ENCODE assay signal across 12 cellular contexts in the genomic region with DNA sequence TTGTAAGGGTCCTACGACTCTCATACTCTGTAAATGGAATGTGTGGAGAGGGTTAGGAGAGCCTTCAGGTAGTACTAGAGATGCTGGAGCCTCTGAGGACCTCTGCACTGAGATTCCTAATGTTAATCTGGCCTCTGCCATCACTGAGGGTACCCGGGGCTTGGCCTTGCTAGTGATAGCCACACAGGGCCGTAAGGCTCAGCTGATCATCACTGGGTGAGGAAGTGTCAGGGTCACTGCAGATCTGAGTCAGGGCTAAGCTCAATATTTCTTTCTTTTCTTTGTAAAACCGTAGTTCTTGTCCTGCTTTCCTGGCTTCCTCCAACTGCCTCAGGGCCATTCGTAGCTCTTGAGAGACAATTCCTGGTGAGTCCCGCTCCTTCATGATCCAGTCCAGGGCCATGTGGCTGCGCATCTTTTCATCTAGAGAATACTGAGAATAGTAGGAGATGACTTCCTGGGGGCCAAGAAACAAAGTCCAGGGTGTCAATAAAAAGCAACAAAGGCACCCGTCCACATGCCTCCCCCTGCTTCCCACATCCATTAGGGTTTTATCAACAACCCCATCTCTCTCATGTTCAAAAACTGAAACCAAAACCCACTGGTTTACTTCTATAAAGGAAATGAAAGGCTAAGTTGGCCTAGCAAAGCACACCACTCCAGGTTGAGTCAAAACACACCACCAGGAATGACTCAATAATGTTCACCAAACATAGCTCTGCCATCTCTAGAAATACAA. TPM values are rescaled to one million over a fixed set of nuclear protein-coding genes. Genes with fewer than 3 reads are reported as not detected.
DNase-seq lines count a peak whose midpoint lies in the region; ATAC-seq lines count a peak whose summit lies in the region.
"Had no signal": no experiment of that assay in that cellular context is flagged by ENCODE, and none has a peak within 500 bp of the region (broad histone marks: within the 10 kb centered on the region; RNA-seq: fewer than 3 reads in every experiment).

No MANE protein-coding gene starts in this region.

- peak overlapping the region; percentile 19 for H3K4me3 Mint-ChIP-seq in activated T-helper 1 cell treated with anti-CD3 and anti-CD28 coated beads, Interleukin-12 subunit alpha, Interleukin-12 subunit beta, Interleukin-2, Interleukin-4 antibody, amounts not matched to agents 30 ng/mL and 10 ng/mL and 1 ng/mL, durations not matched to agents 14 hours and 24 hours and 36 hours
- H3K4me3 Mint-ChIP-seq: endodermal cell had no signal

- intact Hi-C loops in activated T-helper 1 cell treated with anti-CD3 and anti-CD28 coated beads, Interleukin-12 subunit alpha, Interleukin-12 subunit beta, Interleukin-2, Interleukin-4 antibody, amounts not matched to agents 30 ng/mL and 10 ng/mL and 1 ng/mL, durations not matched to agents 14 hours and 24 hours and 36 hours (cut with micrococcal nuclease): loop anchor here (1.0 to 5.0 kb wide), 13 partner anchors 48 to 557 kb away; a partner anchor contains a TSS

- H3K4me1 Mint-ChIP-seq in activated T-helper 1 cell treated with anti-CD3 and anti-CD28 coated beads, Interleukin-12 subunit alpha, Interleukin-12 subunit beta, Interleukin-2, Interleukin-4 antibody, amounts not matched to agents 30 ng/mL and 10 ng/mL and 1 ng/mL, durations not matched to agents 14 hours and 24 hours and 36 hours (ENCODE audit: low read depth): peaks cover 28% of the 10 kb centered on the region

- no peaks in the 10 kb centered on the region for H3K36me3 Mint-ChIP-seq in activated T-helper 1 cell treated with anti-CD3 and anti-CD28 coated beads, Interleukin-12 subunit alpha, Interleukin-12 subunit beta, Interleukin-2, Interleukin-4 antibody, amounts not matched to agents 30 ng/mL and 10 ng/mL and 1 ng/mL, durations not matched to agents 14 hours and 24 hours and 36 hours (ENCODE audit: low read depth)

- DNase-seq in activated T-helper 1 cell treated with anti-CD3 and anti-CD28 coated beads, Interleukin-12 subunit alpha, Interleukin-12 subunit beta, Interleukin-2, Interleukin-4 antibody, amounts not matched to agents 30 ng/mL and 10 ng/mL and 1 ng/mL, durations not matched to agents 14 hours and 24 hours and 36 hours (ENCODE audit: low spot score): peak; percentile 45
- DNase-seq in putamen (ENCODE audit: low spot score) (no peak), hepatic stellate cell (ENCODE audit: low spot score) (no peak), NCI-H526 treated with DMSO at 0.1 percent for 48 hours (lab: John Stamatoyannopoulos, UW) (no peak)
- DNase-seq in activated effector memory CD4-positive, alpha-beta T cell treated with Interleukin-2 at 50 U/mL for 16 hours: no peak
- DNase-seq: DMS79, endodermal cell had no signal

- ATAC-seq in GM18502 (IDR thresholded peaks at IDR 0.05; ENCODE audit: poor library complexity, unreplicated experiment) (peak; percentile 99), GM19467 (IDR thresholded peaks at IDR 0.05; ENCODE audit: unreplicated experiment) (peak; percentile 97), HG03108 (IDR thresholded peaks at IDR 0.05; ENCODE audit: unreplicated experiment) (peak; percentile 96)

- no peaks in the 10 kb centered on the region for H3K9me3 Mint-ChIP-seq in activated T-helper 1 cell treated with anti-CD3 and anti-CD28 coated beads, Interleukin-12 subunit alpha, Interleukin-12 subunit beta, Interleukin-2, Interleukin-4 antibody, amounts not matched to agents 30 ng/mL and 10 ng/mL and 1 ng/mL, durations not matched to agents 14 hours and 24 hours and 36 hours
- H3K9me3 Mint-ChIP-seq: endodermal cell had no signal

- peak overlapping the region; percentile 67 for H3K27ac Mint-ChIP-seq in activated T-helper 1 cell treated with anti-CD3 and anti-CD28 coated beads, Interleukin-12 subunit alpha, Interleukin-12 subunit beta, Interleukin-2, Interleukin-4 antibody, amounts not matched to agents 30 ng/mL and 10 ng/mL and 1 ng/mL, durations not matched to agents 14 hours and 24 hours and 36 hours
- H3K27ac Mint-ChIP-seq: endodermal cell had no signal

- H3K27me3 Mint-ChIP-seq in activated T-helper 1 cell treated with anti-CD3 and anti-CD28 coated beads, Interleukin-12 subunit alpha, Interleukin-12 subunit beta, Interleukin-2, Interleukin-4 antibody, amounts not matched to agents 30 ng/mL and 10 ng/mL and 1 ng/mL, durations not matched to agents 14 hours and 24 hours and 36 hours (ENCODE audit: insufficient read depth): peaks cover 31% of the 10 kb centered on the region

RNA-seq across cellular contexts. Expression of a gene that starts 47.7 kb away (rescaled TPM):
- not detected in 2 replicates for total RNA-seq in activated T-helper 1 cell treated with anti-CD3 and anti-CD28 coated beads, Interleukin-12 subunit alpha, Interleukin-12 subunit beta, Interleukin-2, Interleukin-4 antibody, amounts not matched to agents 30 ng/mL and 10 ng/mL and 1 ng/mL, durations not matched to agents 14 hours and 24 hours and 36 hours
- total RNA-seq: lung microvascular endothelial cell, MCF 10A had no signal
